ENCODE assay signal across 29 cellular contexts in genomic region chr5:111120911-111121310, GRCh38. TPM values are rescaled to one million over a fixed set of nuclear protein-coding genes. Genes with fewer than 3 reads are reported as not detected.
"Had no signal": no experiment of that assay in that cellular context is flagged by ENCODE, and none has a peak within 500 bp of the region (broad histone marks: within the 10 kb centered on the region; RNA-seq: fewer than 3 reads in every experiment).

No MANE protein-coding gene starts in this region.

- FAIRE-seq: astrocyte, endothelial cell of umbilical vein had no signal

- H3K4me3 ChIP-seq: heart right ventricle, left ventricle myocardium inferior, lung, mucosa of descending colon, right lobe of liver, upper lobe of left lung had no signal

- H3K27me3 ChIP-seq: brain microvascular endothelial cell, heart right ventricle, right lobe of liver, upper lobe of left lung had no signal

- H3K27ac ChIP-seq: brain microvascular endothelial cell, heart right ventricle, left ventricle myocardium inferior, right lobe of liver, upper lobe of left lung, VCaP had no signal

- H3K4me3 Mint-ChIP-seq: activated CD4-positive, alpha-beta memory T cell treated with anti-CD3 and anti-CD28 coated beads for 36 hours; activated CD4-positive, alpha-beta T cell treated with anti-CD3 and anti-CD28 coated beads, Interleukin-2, amount 10 ng/mL, durations not matched to agents 24 days and 14 days; activated naive CD8-positive, alpha-beta T cell; activated T-cell treated with anti-CD3 and anti-CD28 coated beads, Interleukin-2, amount 50 U/mL, for 72 hours; effector memory CD8-positive, alpha-beta T cell; natural killer cell treated with Interleukin-12 subunit alpha and Interleukin-12 subunit beta and Interleukin-15 and Interleukin-18, amount 100 ng/mL, for 72 hours; stimulated activated memory B cell treated with anti-CD40 and anti-IgM and Interleukin-4, amounts not matched to agents 10 μg/mL and 1 μg/mL and 100 μg/mL, for 72 hours; stimulated activated naive CD8-positive, alpha-beta T cell treated with anti-CD3 and anti-CD28 coated beads, Interleukin-15, amount 100 ng/mL, for 72 hours had no signal

- H3K4me1 Mint-ChIP-seq: stimulated activated memory B cell treated with anti-CD40 and anti-IgM and Interleukin-4, amounts not matched to agents 10 μg/mL and 1 μg/mL and 100 μg/mL, for 72 hours had no signal

- DNase-seq: activated CD4-positive, alpha-beta memory T cell treated with anti-CD3 and anti-CD28 coated beads for 36 hours; activated CD4-positive, alpha-beta T cell treated with anti-CD3 and anti-CD28 coated beads, Interleukin-2, amount 10 ng/mL, durations not matched to agents 24 days and 14 days; activated CD4-positive, CD25-positive, alpha-beta regulatory T cell treated with anti-CD3 and anti-CD28 coated beads, Interleukin-2, amount 50 U/mL, for 72 hours; activated effector memory CD4-positive, alpha-beta T cell treated with Interleukin-2 at 50 U/mL for 16 hours; activated naive CD4-positive, alpha-beta T cell treated with Interleukin-2 at 50 U/mL for 16 hours; activated T-cell treated with anti-CD3 and anti-CD28 coated beads, Interleukin-2, amount 50 U/mL, for 72 hours; brain microvascular endothelial cell; cortex of kidney; effector memory CD8-positive, alpha-beta T cell; foreskin fibroblast; heart right ventricle; left ventricle myocardium inferior; mucosa of descending colon; posterior cingulate gyrus; right lobe of liver; stimulated activated CD4-positive, alpha-beta T cell treated with anti-CD3 and anti-CD28 coated beads, Interleukin-4, amount 100 ng/mL, for 24 hours; stimulated activated naive CD8-positive, alpha-beta T cell treated with anti-CD3 and anti-CD28 coated beads, Interleukin-15, amount 100 ng/mL, for 72 hours; substantia nigra; T-helper 1 cell; upper lobe of left lung had no signal

- H3K27ac Mint-ChIP-seq: activated CD4-positive, alpha-beta memory T cell treated with anti-CD3 and anti-CD28 coated beads for 36 hours; activated naive CD8-positive, alpha-beta T cell; activated T-cell treated with anti-CD3 and anti-CD28 coated beads, Interleukin-2, amount 50 U/mL, for 72 hours; effector memory CD8-positive, alpha-beta T cell; natural killer cell treated with Interleukin-12 subunit alpha and Interleukin-12 subunit beta and Interleukin-15 and Interleukin-18, amount 100 ng/mL, for 72 hours; stimulated activated memory B cell treated with anti-CD40 and anti-IgM and Interleukin-4, amounts not matched to agents 10 μg/mL and 1 μg/mL and 100 μg/mL, for 72 hours had no signal

- H3K9me3 Mint-ChIP-seq: activated CD4-positive, alpha-beta memory T cell treated with anti-CD3 and anti-CD28 coated beads for 36 hours; activated CD4-positive, alpha-beta T cell treated with anti-CD3 and anti-CD28 coated beads, Interleukin-2, amount 10 ng/mL, durations not matched to agents 24 days and 14 days; activated T-cell treated with anti-CD3 and anti-CD28 coated beads, Interleukin-2, amount 50 U/mL, for 72 hours; effector memory CD8-positive, alpha-beta T cell; natural killer cell treated with Interleukin-12 subunit alpha and Interleukin-12 subunit beta and Interleukin-15 and Interleukin-18, amount 100 ng/mL, for 72 hours; stimulated activated memory B cell treated with anti-CD40 and anti-IgM and Interleukin-4, amounts not matched to agents 10 μg/mL and 1 μg/mL and 100 μg/mL, for 72 hours; stimulated activated naive CD8-positive, alpha-beta T cell treated with anti-CD3 and anti-CD28 coated beads, Interleukin-15, amount 100 ng/mL, for 72 hours had no signal

- H3K4me1 ChIP-seq: left ventricle myocardium inferior, right lobe of liver had no signal

- ATAC-seq: activated T-cell treated with anti-CD3 and anti-CD28 coated beads, Interleukin-2, amount 50 U/mL, for 72 hours; effector memory CD8-positive, alpha-beta T cell; esophagus mucosa; heart right ventricle; mucosa of descending colon; natural killer cell treated with Interleukin-12 subunit alpha and Interleukin-12 subunit beta and Interleukin-15 and Interleukin-18, amount 100 ng/mL, for 72 hours; right lobe of liver; stimulated activated memory B cell treated with anti-CD40 and anti-IgM and Interleukin-4, amounts not matched to agents 10 μg/mL and 1 μg/mL and 100 μg/mL, for 72 hours; stimulated activated naive CD8-positive, alpha-beta T cell treated with anti-CD3 and anti-CD28 coated beads, Interleukin-15, amount 100 ng/mL, for 72 hours had no signal

- H3K27me3 Mint-ChIP-seq: activated CD4-positive, alpha-beta memory T cell treated with anti-CD3 and anti-CD28 coated beads for 36 hours; activated CD4-positive, alpha-beta T cell treated with anti-CD3 and anti-CD28 coated beads, Interleukin-2, amount 10 ng/mL, durations not matched to agents 24 days and 14 days; activated naive CD8-positive, alpha-beta T cell; effector memory CD8-positive, alpha-beta T cell; natural killer cell treated with Interleukin-12 subunit alpha and Interleukin-12 subunit beta and Interleukin-15 and Interleukin-18, amount 100 ng/mL, for 72 hours; stimulated activated memory B cell treated with anti-CD40 and anti-IgM and Interleukin-4, amounts not matched to agents 10 μg/mL and 1 μg/mL and 100 μg/mL, for 72 hours; stimulated activated naive CD8-positive, alpha-beta T cell treated with anti-CD3 and anti-CD28 coated beads, Interleukin-15, amount 100 ng/mL, for 72 hours had no signal

- H3K9me3 ChIP-seq: heart right ventricle, left ventricle myocardium inferior, mucosa of descending colon, right lobe of liver, upper lobe of left lung had no signal

RNA-seq across cellular contexts. Expression of gene TSLP, which starts 49.4 kb away (rescaled TPM):
- total RNA-seq: cerebellum; endothelial cell of umbilical vein; natural killer cell treated with Interleukin-12 subunit alpha and Interleukin-12 subunit beta and Interleukin-15 and Interleukin-18, amount 100 ng/mL, for 72 hours had no signal
- polyA plus RNA-seq: endothelial cell of umbilical vein had no signal
